In genomic region chr1:233485809-233486398, GRCh38 we compare ENCODE assay signal across 9 cellular contexts.
"Had no signal": no experiment of that assay in that cellular context is flagged by ENCODE, and none has a peak within 500 bp of the region (broad histone marks: within the 10 kb centered on the region; RNA-seq: fewer than 3 reads in every experiment).

No MANE protein-coding gene starts in this region.

- FAIRE-seq: K562 had no signal

- ATAC-seq: HCT116, K562 had no signal

- H3K27ac ChIP-seq: HL-60 had no signal

- DNase-seq: GOT3, H7, HFFc6, IMR-90, KG1 had no signal

- H3K36me3 ChIP-seq: HAP-1 had no signal

- H3K9me3 ChIP-seq: HAP-1 had no signal

- H3K4me1 ChIP-seq: HAP-1 had no signal

- H3K4me3 ChIP-seq: HAP-1, K562 had no signal
